Comparison of ENCODE assay signal across 18 cellular contexts in genomic region chr10:16644146-16644545, GRCh38.
A peak's percentile ranks its signal among the peaks of the same experiment; 100 is the strongest.
DNase-seq lines count a peak whose midpoint lies in the region; ATAC-seq and TF ChIP-seq lines count a peak whose summit lies in the region.
"Had no signal": no experiment of that assay in that cellular context is flagged by ENCODE, and none has a peak within 500 bp of the region (broad histone marks: within the 10 kb centered on the region; RNA-seq: fewer than 3 reads in every experiment).

No MANE protein-coding gene starts in this region.

- no peaks in the 10 kb centered on the region for H3K36me3 Mint-ChIP-seq in HFFc6 (ENCODE audit: low read depth)
- H3K36me3 Mint-ChIP-seq: neural progenitor cell had no signal

- ATAC-seq in RWPE2 (ENCODE audit: low read depth) (peak; percentile 98), left colon (no peak), HG02970 (IDR thresholded peaks at IDR 0.05; ENCODE audit: low FRiP score, unreplicated experiment) (no peak)

- H3K9me3 ChIP-seq in RWPE2 (ENCODE audit: severe bottlenecking) (no peaks in the 10 kb centered on the region), Peyer's patch (no peaks in the 10 kb centered on the region)
- H3K9me3 ChIP-seq: left ventricle myocardium inferior, upper lobe of left lung had no signal

- H3K27ac ChIP-seq in RWPE2 (ENCODE audit: poor library complexity, severe bottlenecking) (peak overlapping the region; percentile 8), Peyer's patch (no peak overlapping the region)
- H3K27ac ChIP-seq: left ventricle myocardium inferior, neural progenitor cell, upper lobe of left lung had no signal

- H3K27me3 Mint-ChIP-seq in HFFc6 (ENCODE audit: insufficient read depth), result no peaks in the 10 kb centered on the region
- H3K27me3 Mint-ChIP-seq: activated naive CD8-positive, alpha-beta T cell had no signal

- H3K4me3 ChIP-seq in RWPE2 (ENCODE audit: severe bottlenecking), result no peak overlapping the region
- no peak overlapping the region for H3K4me3 ChIP-seq in fibroblast of villous mesenchyme (ENCODE audit: low read depth, low read length)
- H3K4me3 ChIP-seq in Peyer's patch, result no peak overlapping the region
- H3K4me3 ChIP-seq: left ventricle myocardium inferior, neural progenitor cell, upper lobe of left lung had no signal

- peaks cover 15% of the 10 kb centered on the region for H3K4me1 Mint-ChIP-seq in HFFc6 (ENCODE audit: low read depth)
- H3K4me1 Mint-ChIP-seq: neural progenitor cell had no signal

- no peaks in the 10 kb centered on the region for H3K9me3 Mint-ChIP-seq in HFFc6
- H3K9me3 Mint-ChIP-seq: neural progenitor cell had no signal

- no peak for TF ChIP-seq POLR2A in Peyer's patch (IDR thresholded peaks at IDR 0.05)

- H3K27me3 ChIP-seq in RWPE2 (ENCODE audit: insufficient read depth, poor library complexity, severe bottlenecking) (no peaks in the 10 kb centered on the region), Peyer's patch (no peaks in the 10 kb centered on the region)
- H3K27me3 ChIP-seq: neural progenitor cell, upper lobe of left lung had no signal

- DNase-seq in A172 (ENCODE audit: low spot score), result peak; percentile 63
- peak; percentile 34 for DNase-seq in HFFc6
- no peak for DNase-seq in RWPE2 (ENCODE audit: low spot score)
- peak; percentile 44 for DNase-seq in fibroblast of villous mesenchyme (ENCODE audit: low read depth)
- DNase-seq in NAMALWA (ENCODE audit: low spot score), result no peak
- DNase-seq in left colon, result no peak
- DNase-seq in Peyer's patch, result no peak
- DNase-seq: cortex of kidney, DMS79, glutamatergic neuron, Kasumi-1, left ventricle myocardium inferior, NCI-H345, Right ventricle myocardium superior, upper lobe of left lung had no signal

- no peak overlapping the region for H3K4me3 Mint-ChIP-seq in HFFc6
- H3K4me3 Mint-ChIP-seq: activated naive CD8-positive, alpha-beta T cell; neural progenitor cell had no signal

- intact Hi-C loops in left colon (cut with DNase I, micrococcal nuclease), result no loop called here

- no peaks in the 10 kb centered on the region for H3K36me3 ChIP-seq in RWPE2 (ENCODE audit: low read depth)
- no peaks in the 10 kb centered on the region for H3K36me3 ChIP-seq in Peyer's patch
- H3K36me3 ChIP-seq: left ventricle myocardium inferior, neural progenitor cell, upper lobe of left lung had no signal

- no peak overlapping the region for H3K27ac Mint-ChIP-seq in HFFc6
- H3K27ac Mint-ChIP-seq: activated naive CD8-positive, alpha-beta T cell; neural progenitor cell had no signal

- no peak for TF ChIP-seq CTCF in HFFc6 (IDR thresholded peaks at IDR 0.05)
- TF ChIP-seq CTCF in RWPE2 (IDR thresholded peaks at IDR 0.05; ENCODE audit: poor library complexity, severe bottlenecking), result no peak
- TF ChIP-seq CTCF in fibroblast of villous mesenchyme (IDR thresholded peaks at IDR 0.05; ENCODE audit: insufficient read depth, low read depth, low read length), result no peak
- no peak for TF ChIP-seq CTCF in Peyer's patch (IDR thresholded peaks at IDR 0.05)

- H3K4me1 ChIP-seq in RWPE2 (ENCODE audit: insufficient read depth, poor library complexity, severe bottlenecking), result peaks cover 12% of the 10 kb centered on the region
- H3K4me1 ChIP-seq in Peyer's patch, result no peaks in the 10 kb centered on the region
- H3K4me1 ChIP-seq: neural progenitor cell had no signal

Comparison
In these comparisons a context has a peak if more than half of its experiments do, and no peak if none do; other contexts are left out.
1. DNase-seq: peak in A172 (single experiment), HFFc6 (single experiment) and fibroblast of villous mesenchyme (single experiment); none in RWPE2 (single experiment), NAMALWA (single experiment), left colon (0 of 2) and Peyer's patch (0 of 3).